7 cellular contexts compared by ENCODE assay signal in the genomic region with DNA sequence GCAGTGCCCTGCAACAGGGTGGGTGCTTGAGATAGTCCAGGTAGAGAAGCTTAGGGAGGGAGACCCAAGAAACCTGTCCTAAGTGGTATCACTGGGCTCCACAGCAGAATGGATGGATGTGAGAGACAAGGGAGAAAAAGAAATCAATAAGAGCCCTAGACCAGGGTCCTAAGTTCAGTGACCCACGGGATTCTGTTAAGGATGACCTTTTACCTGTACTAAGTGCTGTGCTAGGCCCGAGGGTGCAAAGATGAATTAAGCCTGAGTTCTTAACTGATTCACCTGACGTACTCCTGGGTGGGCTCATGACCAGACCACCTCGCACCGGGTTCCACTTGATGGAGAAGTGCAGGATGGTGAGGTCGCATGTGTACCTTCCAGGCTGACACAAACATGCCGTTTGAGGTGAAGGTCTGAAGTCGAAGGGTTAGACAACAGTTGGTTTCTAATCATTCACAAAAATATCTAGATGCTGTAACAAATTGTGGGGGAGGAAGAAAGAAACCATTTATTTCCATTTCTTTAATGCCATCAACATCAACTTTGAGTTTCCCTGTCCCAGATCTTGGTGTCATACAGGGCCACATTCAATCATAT.
"Had no signal": no experiment of that assay in that cellular context is flagged by ENCODE, and none has a peak within 500 bp of the region (broad histone marks: within the 10 kb centered on the region; RNA-seq: fewer than 3 reads in every experiment).

No MANE protein-coding gene starts in this region.

- H3K4me3 Mint-ChIP-seq: H9, IgD-negative memory B cell had no signal

- H3K9me3 Mint-ChIP-seq: IgD-negative memory B cell had no signal

- H3K36me3 Mint-ChIP-seq: IgD-negative memory B cell had no signal

- H3K27ac ChIP-seq: GM23248 had no signal

- H3K4me1 Mint-ChIP-seq: H9 had no signal

- H2AFZ ChIP-seq: GM23248 had no signal

- H3K27ac Mint-ChIP-seq: H9, IgD-negative memory B cell had no signal

- DNase-seq: GM23248, GOT3, H9, HCEC 1CT had no signal

- FAIRE-seq: H54, HTR-8/SVneo had no signal

- H3K9ac ChIP-seq: GM23248 had no signal

- H3K4me3 ChIP-seq: GM23248 had no signal
